ENCODE assay signal across 14 cellular contexts in genomic region chr15:77604973-77605372, GRCh38. TPM values are rescaled to one million over a fixed set of nuclear protein-coding genes. Genes with fewer than 3 reads are reported as not detected.
DNase-seq lines count a peak whose midpoint lies in the region; ATAC-seq, FAIRE-seq and TF ChIP-seq lines count a peak whose summit lies in the region.
"Had no signal": no experiment of that assay in that cellular context is flagged by ENCODE, and none has a peak within 500 bp of the region (broad histone marks: within the 10 kb centered on the region; RNA-seq: fewer than 3 reads in every experiment).

No MANE protein-coding gene starts in this region.

- DNase-seq in WTC11 (ENCODE audit: low spot score) (no peak), activated gamma-delta T cell treated with Interleukin-2 at 50 U/mL for 16 hours (no peak), suprapubic skin (ENCODE audit: low spot score in 2 of 2) (no peak), pancreas (no peak)
- DNase-seq: activated CD4-positive, alpha-beta T cell treated with anti-CD3 and anti-CD28 coated beads for 1 hour; activated CD8-positive, alpha-beta memory T cell treated with anti-CD3 and anti-CD28 coated beads, Interleukin-2, amount 10 ng/mL, durations not matched to agents 7 days and 5 days; activated gamma-delta T cell; Calu3; foreskin melanocyte; PC-3 had no signal

- peaks cover 36% of the 10 kb centered on the region for H3K4me1 ChIP-seq in ES-I3 (ENCODE audit: insufficient read depth, low read length)
- H3K4me1 ChIP-seq in iPS-18a (ENCODE audit: control insufficient read depth, low read depth, low read length): peaks cover 25% of the 10 kb centered on the region
- peaks cover 44% of the 10 kb centered on the region for H3K4me1 ChIP-seq in neuron (ENCODE audit: insufficient read depth, low read length)
- H3K4me1 ChIP-seq in suprapubic skin: peaks cover 3% of the 10 kb centered on the region
- H3K4me1 ChIP-seq in pancreas: no peaks in the 10 kb centered on the region

- TF ChIP-seq CTCF in WTC11 (IDR thresholded peaks at IDR 0.05) (no peak), suprapubic skin (IDR thresholded peaks at IDR 0.05) (no peak), pancreas (IDR thresholded peaks at IDR 0.05) (no peak)

- peak overlapping the region; percentile 20; the same call in 1 of the 2 replicates for H3K27ac Mint-ChIP-seq in WTC11
- H3K27ac Mint-ChIP-seq: activated CD8-positive, alpha-beta memory T cell treated with anti-CD3 and anti-CD28 coated beads, Interleukin-2, amount 10 ng/mL, durations not matched to agents 7 days and 5 days had no signal

- peaks cover 41% of the 10 kb centered on the region for H3K4me1 Mint-ChIP-seq in WTC11

- ATAC-seq in WTC11 (no peak), GM19455 (IDR thresholded peaks at IDR 0.05; ENCODE audit: unreplicated experiment) (no peak), pancreas (no peak)
- ATAC-seq: PC-3 had no signal

- TF ChIP-seq POLR2A in suprapubic skin (IDR thresholded peaks at IDR 0.05): no peak

- no peak for FAIRE-seq in pancreas (lab: Jason Lieb, UNC)

- H3K36me3 Mint-ChIP-seq in WTC11: no peaks in the 10 kb centered on the region
- H3K36me3 Mint-ChIP-seq: activated CD8-positive, alpha-beta memory T cell treated with anti-CD3 and anti-CD28 coated beads, Interleukin-2, amount 10 ng/mL, durations not matched to agents 7 days and 5 days had no signal

- POLR2A ChIA-PET in WTC11 (lab: Charles Lee): interaction anchor here (0.8 to 1.0 kb wide), 2 partner anchors 13 to 19 kb away, joined by 4 read pairs; no protein-coding TSS in a partner anchor

- 0 out of 2 replicates have a peak overlapping the region, but pooled peaks have one; percentile 5 for H3K9ac ChIP-seq in ES-I3 (ENCODE audit: low read depth, low read length)
- no peak overlapping the region for H3K9ac ChIP-seq in iPS-18a (ENCODE audit: low read length)

- no peaks in the 10 kb centered on the region; the same call in 1 of the 2 replicates for H3K27me3 Mint-ChIP-seq in WTC11 (ENCODE audit: low read depth)

- no peak for TF ChIP-seq EP300 in suprapubic skin (IDR thresholded peaks at IDR 0.05)

- no peak overlapping the region for H3K27ac ChIP-seq in iPS-18a (ENCODE audit: low read length)
- H3K27ac ChIP-seq in suprapubic skin: no peak overlapping the region
- H3K27ac ChIP-seq in pancreas: no peak overlapping the region

- no peaks in the 10 kb centered on the region for H3K9me3 ChIP-seq in ES-I3 (ENCODE audit: control insufficient read depth, insufficient read depth, low read length)
- H3K9me3 ChIP-seq in iPS-18a (ENCODE audit: control insufficient read depth, low read depth, low read length): no peaks in the 10 kb centered on the region
- H3K9me3 ChIP-seq in neuron (ENCODE audit: low read length): no peaks in the 10 kb centered on the region
- H3K9me3 ChIP-seq in suprapubic skin: no peaks in the 10 kb centered on the region
- H3K9me3 ChIP-seq in pancreas: no peaks in the 10 kb centered on the region

- no peak overlapping the region for H2AFZ ChIP-seq in neuron (ENCODE audit: low read depth, low read length)

- no peaks in the 10 kb centered on the region for H3K9me3 Mint-ChIP-seq in WTC11

- H3K27me3 ChIP-seq in iPS-18a (ENCODE audit: control insufficient read depth, insufficient read depth, low read length): no peaks in the 10 kb centered on the region
- no peaks in the 10 kb centered on the region for H3K27me3 ChIP-seq in neuron (ENCODE audit: insufficient read depth, low read length)
- H3K27me3 ChIP-seq in suprapubic skin: peaks cover 7% of the 10 kb centered on the region
- H3K27me3 ChIP-seq in pancreas: no peaks in the 10 kb centered on the region

- H3K36me3 ChIP-seq in ES-I3 (ENCODE audit: insufficient read depth, low read length) (no peaks in the 10 kb centered on the region), iPS-18a (ENCODE audit: control insufficient read depth, low read depth, low read length) (no peaks in the 10 kb centered on the region), neuron (ENCODE audit: insufficient read depth, low read length) (no peaks in the 10 kb centered on the region), suprapubic skin (no peaks in the 10 kb centered on the region), pancreas (no peaks in the 10 kb centered on the region)

- 63% methylated on average over 1 of the region's 2 CpGs for WGBS in suprapubic skin
- WGBS in pancreas, 2 donors: 55 to 59% methylated on average over 2 of the region's 2 CpGs

- intact Hi-C loops in pancreas (cut with DNase I): loop anchor here in 1 of 3 donors (10.0 kb wide), 1 partner anchor 60 kb away; no protein-coding TSS in a partner anchor

- H3K4me3 ChIP-seq in iPS-18a (ENCODE audit: low read length) (peak overlapping the region; percentile 43), neuron (ENCODE audit: low read length) (peak overlapping the region; percentile 33), suprapubic skin (no peak overlapping the region), pancreas (no peak overlapping the region)

- H3K4me3 Mint-ChIP-seq in WTC11: peak overlapping the region; percentile 62
- H3K4me3 Mint-ChIP-seq: activated CD8-positive, alpha-beta memory T cell treated with anti-CD3 and anti-CD28 coated beads, Interleukin-2, amount 10 ng/mL, durations not matched to agents 7 days and 5 days had no signal

- CTCF ChIA-PET in WTC11 (lab: Charles Lee): interaction anchor here (0.6 to 17.1 kb wide), 9 partner anchors 12 to 265 kb away, joined by 3 to 195 read pairs (median 4); partner anchors contain the start of gene LINGO1

TF ChIP-seq in WTC11, 78 proteins besides CTCF, POLR2A, EP300 and RAD21 (continues in another document):
- TF ChIP-seq IRF2 (CRISPR knock-in tag; IDR thresholded peaks at IDR 0.05; ENCODE audit: borderline replicate concordance, low read depth): no peak
- no peak for TF ChIP-seq ZNF219 (CRISPR knock-in tag; IDR thresholded peaks at IDR 0.05; ENCODE audit: borderline replicate concordance)
- TF ChIP-seq RORB (CRISPR knock-in tag; IDR thresholded peaks at IDR 0.05): no peak
- TF ChIP-seq ZNF512 (CRISPR knock-in tag; IDR thresholded peaks at IDR 0.05; ENCODE audit: borderline replicate concordance): no peak
- TF ChIP-seq SMAD3 (CRISPR knock-in tag; IDR thresholded peaks at IDR 0.05; ENCODE audit: borderline replicate concordance): no peak
- no peak for TF ChIP-seq ARID4B (CRISPR knock-in tag; IDR thresholded peaks at IDR 0.05; ENCODE audit: borderline replicate concordance)
- TF ChIP-seq PREB (CRISPR knock-in tag; IDR thresholded peaks at IDR 0.05; ENCODE audit: borderline replicate concordance): no peak

RNA-seq across cellular contexts. Expression of gene LINGO1, which starts 27.7 kb away (rescaled TPM):
- total RNA-seq in WTC11 (2021) (51.3 to 60.5 TPM (median 58.9 TPM) in 3 replicates), suprapubic skin (10 to 100 TPM in 1 of 4 donors, 1 to 10 TPM in 3; 2.7 to 12.5 (median 4.9) TPM), pancreas (1 to 10 TPM; 1.3 to 3.0 (median 2.0) TPM)
- under 1 TPM; 0.80 to 0.87 TPM for polyA plus RNA-seq in pancreas
- total RNA-seq: activated CD8-positive, alpha-beta memory T cell treated with anti-CD3 and anti-CD28 coated beads, Interleukin-2, amount 10 ng/mL, durations not matched to agents 7 days and 5 days; Calu3; PC-3 had no signal

Comparison
In these comparisons a context has a peak if more than half of its experiments do, and no peak if none do; other contexts are left out.
1. H3K4me3 ChIP-seq: peak in iPS-18a (single experiment) and neuron (single experiment); none in suprapubic skin (single experiment) and pancreas (0 of 4).